ENCODE assay signal across 7 cellular contexts in the genomic region with DNA sequence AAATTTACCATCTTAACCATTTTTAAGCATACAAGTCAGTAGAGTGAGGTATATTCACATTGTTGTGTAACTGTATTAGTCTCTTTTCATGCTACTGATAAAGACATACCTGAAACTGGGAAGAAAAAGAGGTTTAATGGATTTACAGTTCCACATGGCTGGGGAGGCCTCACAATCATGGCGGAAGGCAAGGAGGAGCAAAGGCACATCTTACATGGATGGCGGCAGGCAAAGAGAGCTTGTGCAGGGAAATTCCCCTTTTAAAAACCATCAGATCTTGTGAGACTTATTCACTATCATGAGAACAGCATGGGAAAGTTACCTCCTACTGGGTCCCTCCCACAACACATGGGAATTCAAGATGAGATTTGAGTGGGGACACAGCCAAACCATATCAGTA. TPM values are rescaled to one million over a fixed set of nuclear protein-coding genes. Genes with fewer than 3 reads are reported as not detected.
"Had no signal": no experiment of that assay in that cellular context is flagged by ENCODE, and none has a peak within 500 bp of the region (broad histone marks: within the 10 kb centered on the region; RNA-seq: fewer than 3 reads in every experiment).

No MANE protein-coding gene starts in this region.

RNA-seq across cellular contexts. Expression of gene MYL4, which starts 14.9 kb away (rescaled TPM):
- total RNA-seq: activated CD8-positive, alpha-beta memory T cell treated with anti-CD3 and anti-CD28 coated beads for 36 hours; activated T-cell treated with anti-CD3 and anti-CD28 coated beads, Interleukin-2, amount 50 U/mL, for 4 hours; activated T-helper 2 cell treated with anti-CD3 and anti-CD28 coated beads, Interferon-gamma antibody, Interleukin-2, Interleukin-4, amounts not matched to agents 10 μg/mL and 5 μg/mL and 100 μg/mL, durations not matched to agents 14 hours and 24 hours and 36 hours; bronchial epithelial cell; epithelial cell of proximal tubule; mononuclear cell had no signal
- polyA plus RNA-seq: SK-N-SH had no signal

RNA-seq across cellular contexts. Expression of gene ITGB3, which starts 29.6 kb away (rescaled TPM):
- total RNA-seq: activated T-helper 2 cell treated with anti-CD3 and anti-CD28 coated beads, Interferon-gamma antibody, Interleukin-2, Interleukin-4, amounts not matched to agents 10 μg/mL and 5 μg/mL and 100 μg/mL, durations not matched to agents 14 hours and 24 hours and 36 hours had no signal
